In the genomic region with DNA sequence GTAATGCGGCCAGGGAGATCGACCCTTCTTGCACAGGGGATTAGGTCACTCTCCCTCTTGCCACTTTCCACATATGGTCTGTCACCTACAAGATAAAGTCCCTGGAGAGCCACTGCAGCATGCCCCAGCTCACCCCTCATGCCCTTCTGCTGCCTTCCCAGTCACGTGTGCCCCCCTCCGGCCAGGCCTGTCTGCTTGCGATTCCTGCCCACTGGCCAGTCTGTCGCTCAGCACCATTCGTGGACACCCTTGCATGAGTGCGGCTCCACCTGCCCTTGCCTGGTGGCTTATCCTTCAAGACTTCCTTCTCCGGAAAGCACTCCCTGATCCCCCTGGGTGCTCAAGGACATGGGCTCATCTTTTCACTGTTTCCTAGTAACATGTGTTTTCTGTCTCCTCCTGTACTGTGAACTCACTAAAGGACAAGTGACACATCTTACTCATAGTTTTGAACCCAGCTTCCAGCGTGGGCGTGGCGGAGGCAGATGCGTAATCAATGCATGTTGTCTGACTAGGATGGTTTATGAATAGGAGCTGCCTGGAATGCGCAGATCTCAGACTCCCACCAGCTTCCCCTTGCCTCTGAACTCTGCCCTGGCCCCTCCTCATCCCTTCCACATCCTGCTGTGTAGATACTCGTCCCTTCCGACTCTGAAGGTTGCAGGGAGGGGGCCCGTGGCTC, we compare ENCODE assay signal across 11 cellular contexts. TPM values are rescaled to one million over a fixed set of nuclear protein-coding genes. Genes with fewer than 3 reads are reported as not detected.
DNase-seq lines count a peak whose midpoint lies in the region; TF ChIP-seq lines count a peak whose summit lies in the region.
"Had no signal": no experiment of that assay in that cellular context is flagged by ENCODE, and none has a peak within 500 bp of the region (broad histone marks: within the 10 kb centered on the region; RNA-seq: fewer than 3 reads in every experiment).

No MANE protein-coding gene starts in this region.

- H3K36me3 Mint-ChIP-seq in activated T-cell treated with anti-CD3 and anti-CD28 coated beads, Interleukin-2, amount 50 U/mL, for 24 hours (ENCODE audit: low read depth) = no peaks in the 10 kb centered on the region
- no peaks in the 10 kb centered on the region for H3K36me3 Mint-ChIP-seq in mesothelial cell of epicardium

- peak; percentile 55 for DNase-seq in activated T-cell treated with anti-CD3 and anti-CD28 coated beads, Interleukin-2, amount 50 U/mL, for 24 hours
- no peak for DNase-seq in activated T-cell treated with anti-CD3 and anti-CD28 coated beads, Interleukin-2, amount 50 U/mL, for 1 hour
- peak; percentile 41 to 42 for DNase-seq in activated CD4-positive, alpha-beta T cell treated with anti-CD3 and anti-CD28 coated beads, Interleukin-2, amount 50 U/mL, for 4 hours
- DNase-seq in kidney glomerular epithelial cell (lab: John Stamatoyannopoulos, UW) = peak; percentile 27
- peak; percentile 81 for DNase-seq in stimulated activated CD8-positive, alpha-beta memory T cell treated with anti-CD3 and anti-CD28 coated beads, Interleukin-4, amount 100 ng/mL, for 48 hours
- no peak for DNase-seq in mesothelial cell of epicardium (ENCODE audit: low spot score in 2 of 2, unreplicated experiment in 2 of 2)
- DNase-seq in MV-4-11 (lab: John Stamatoyannopoulos, UW) = no peak
- DNase-seq in COLO668 (lab: John Stamatoyannopoulos, UW; ENCODE audit: unreplicated experiment) = no peak
- DNase-seq: heart right ventricle; NK-92 treated with Interleukin-12 subunit alpha and Interleukin-12 subunit beta, amount 100 ng/mL, for 24 hours had no signal

- H3K4me3 Mint-ChIP-seq in activated T-cell treated with anti-CD3 and anti-CD28 coated beads, Interleukin-2, amount 50 U/mL, for 24 hours = no peak overlapping the region
- no peak overlapping the region for H3K4me3 Mint-ChIP-seq in mesothelial cell of epicardium

- TF ChIP-seq CTCF in mesothelial cell of epicardium (IDR thresholded peaks at IDR 0.05; ENCODE audit: unreplicated experiment) = no peak

- no peak overlapping the region for H3K27ac Mint-ChIP-seq in activated T-cell treated with anti-CD3 and anti-CD28 coated beads, Interleukin-2, amount 50 U/mL, for 24 hours
- H3K27ac Mint-ChIP-seq in mesothelial cell of epicardium = no peak overlapping the region

- H3K27me3 Mint-ChIP-seq in activated T-cell treated with anti-CD3 and anti-CD28 coated beads, Interleukin-2, amount 50 U/mL, for 24 hours = peaks cover 12% of the 10 kb centered on the region
- H3K27me3 Mint-ChIP-seq in mesothelial cell of epicardium (ENCODE audit: low read depth) = peaks cover 17% of the 10 kb centered on the region

- H3K4me1 Mint-ChIP-seq in activated T-cell treated with anti-CD3 and anti-CD28 coated beads, Interleukin-2, amount 50 U/mL, for 24 hours (ENCODE audit: low read depth) = peaks cover 16% of the 10 kb centered on the region
- no peaks in the 10 kb centered on the region for H3K4me1 Mint-ChIP-seq in mesothelial cell of epicardium

- no peaks in the 10 kb centered on the region for H3K9me3 Mint-ChIP-seq in activated T-cell treated with anti-CD3 and anti-CD28 coated beads, Interleukin-2, amount 50 U/mL, for 24 hours
- peaks cover 3% of the 10 kb centered on the region for H3K9me3 Mint-ChIP-seq in mesothelial cell of epicardium

RNA-seq across cellular contexts. Expression of gene NT5DC4, which starts 7.8 kb away (rescaled TPM):
- not detected in 3 replicates for total RNA-seq in mesothelial cell of epicardium
- total RNA-seq: chondrocyte had no signal

RNA-seq across cellular contexts. Expression of gene CKAP2L, which starts 51.4 kb away (rescaled TPM):
- total RNA-seq in mesothelial cell of epicardium = 8.4 to 8.9 TPM (median 8.6 TPM) in 3 replicates

Comparison
In these comparisons a context has a peak if more than half of its experiments do, and no peak if none do; other contexts are left out.
1. DNase-seq: peak in activated T-cell treated with anti-CD3 and anti-CD28 coated beads, Interleukin-2, amount 50 U/mL, for 24 hours (single experiment), activated CD4-positive, alpha-beta T cell treated with anti-CD3 and anti-CD28 coated beads, Interleukin-2, amount 50 U/mL, for 4 hours (2 of 2), kidney glomerular epithelial cell (single experiment) and stimulated activated CD8-positive, alpha-beta memory T cell treated with anti-CD3 and anti-CD28 coated beads, Interleukin-4, amount 100 ng/mL, for 48 hours (single experiment); none in activated T-cell treated with anti-CD3 and anti-CD28 coated beads, Interleukin-2, amount 50 U/mL, for 1 hour (single experiment), mesothelial cell of epicardium (0 of 2), MV-4-11 (single experiment) and COLO668 (single experiment).